32 cellular contexts compared by ENCODE assay signal in the genomic region with DNA sequence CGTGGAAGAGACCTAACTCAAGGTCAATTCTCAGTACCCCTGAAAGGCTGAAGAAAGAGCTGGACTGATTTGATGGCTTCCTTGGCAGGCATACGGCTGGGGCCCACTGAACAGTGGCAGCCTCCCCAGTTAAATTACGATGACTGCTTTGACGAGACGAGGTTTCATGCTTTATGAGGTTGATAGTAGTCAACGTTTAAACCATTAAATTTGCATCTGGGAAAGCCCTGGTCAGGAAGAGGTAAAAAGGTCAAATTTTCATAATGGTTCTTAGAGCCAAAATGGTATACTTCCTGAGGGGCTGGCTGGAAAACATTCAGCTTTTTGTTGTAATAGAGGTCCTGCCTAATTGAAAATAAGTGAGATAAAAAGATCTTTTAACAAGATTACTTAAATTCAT.
DNase-seq lines count a peak whose midpoint lies in the region; ATAC-seq and TF ChIP-seq lines count a peak whose summit lies in the region.
"Had no signal": no experiment of that assay in that cellular context is flagged by ENCODE, and none has a peak within 500 bp of the region (broad histone marks: within the 10 kb centered on the region; RNA-seq: fewer than 3 reads in every experiment).

No MANE protein-coding gene starts in this region.

- H3K36me3 Mint-ChIP-seq in neural crest cell (ENCODE audit: low read depth): no peaks in the 10 kb centered on the region
- H3K36me3 Mint-ChIP-seq: CD8-positive, alpha-beta memory T cell; WTC11 had no signal

- peak; percentile 42 for ATAC-seq in GM19467 (IDR thresholded peaks at IDR 0.05; ENCODE audit: unreplicated experiment)
- ATAC-seq in GM21360 (IDR thresholded peaks at IDR 0.05; ENCODE audit: unreplicated experiment): no peak
- ATAC-seq: left ventricle myocardium superior, upper lobe of right lung, WTC11 had no signal

- H3K27me3 Mint-ChIP-seq in neural crest cell (ENCODE audit: low read depth): no peaks in the 10 kb centered on the region
- H3K27me3 Mint-ChIP-seq: activated CD4-positive, alpha-beta T cell treated with anti-CD3 and anti-CD28 coated beads, Interleukin-2, amount 10 ng/mL, durations not matched to agents 24 days and 14 days had no signal

- peaks cover 5% of the 10 kb centered on the region for H3K9me3 Mint-ChIP-seq in neural crest cell
- H3K9me3 Mint-ChIP-seq: WTC11 had no signal

- TF ChIP-seq CTCF in GM12865 (IDR thresholded peaks at IDR 0.05; ENCODE audit: insufficient read depth, low read depth, low read length, missing control alignments): no peak
- no peak for TF ChIP-seq CTCF in neural crest cell (conservative IDR thresholded peaks at IDR 0.05)

- H3K4me1 Mint-ChIP-seq in neural crest cell: peaks cover 31% of the 10 kb centered on the region
- H3K4me1 Mint-ChIP-seq: WTC11 had no signal

- H3K4me3 ChIP-seq in GM12865 (ENCODE audit: low read depth, low read length): no peak overlapping the region
- H3K4me3 ChIP-seq: colonic mucosa, MG63, Peyer's patch, prostate gland, sigmoid colon, upper lobe of right lung had no signal

- H3K4me3 Mint-ChIP-seq in neural crest cell: no peak overlapping the region
- H3K4me3 Mint-ChIP-seq: activated CD4-positive, alpha-beta T cell treated with anti-CD3 and anti-CD28 coated beads, Interleukin-2, amount 10 ng/mL, durations not matched to agents 24 days and 14 days; CD8-positive, alpha-beta memory T cell; WTC11 had no signal

- DNase-seq in GM12865 (ENCODE audit: low read depth): peak; percentile 24
- DNase-seq in SK-MEL-5 (ENCODE audit: low read depth, low spot score): peak; percentile 2
- no peak for DNase-seq in neural crest cell (ENCODE audit: low read depth, low spot score)
- DNase-seq in HuH-7.5 (ENCODE audit: low spot score): no peak
- no peak for DNase-seq in effector CD8-positive, alpha-beta T cell (lab: John Stamatoyannopoulos, UW)
- no peak for DNase-seq in stimulated activated CD4-positive, alpha-beta T cell treated with anti-CD3 and anti-CD28 coated beads, Interleukin-2, amount 100 ng/mL, for 48 hours
- DNase-seq: activated CD4-positive, alpha-beta T cell treated with anti-CD3 and anti-CD28 coated beads, Interleukin-2, amount 10 ng/mL, durations not matched to agents 24 days and 14 days; activated gamma-delta T cell; activated T-cell treated with anti-CD3 and anti-CD28 coated beads, Interleukin-2, amount 50 U/mL, for 1 hour; BE2C; CD8-positive, alpha-beta memory T cell; colonic mucosa; effector memory CD4-positive, alpha-beta T cell; EL; glutamatergic neuron; KG1; left ventricle myocardium superior; mesendoderm; MG63; NCI-H1417; NCI-H2029 treated with DMSO at 0.1 percent for 48 hours; NCI-H524 treated with DMSO at 0.1 percent for 48 hours; occipital lobe; Peyer's patch; sigmoid colon; stimulated activated naive CD4-positive, alpha-beta T cell; T1000; upper lobe of right lung had no signal

- peak overlapping the region; percentile 61 for H3K27ac Mint-ChIP-seq in neural crest cell (ENCODE audit: unreplicated experiment)
- H3K27ac Mint-ChIP-seq: activated CD4-positive, alpha-beta T cell treated with anti-CD3 and anti-CD28 coated beads, Interleukin-2, amount 10 ng/mL, durations not matched to agents 24 days and 14 days; CD8-positive, alpha-beta memory T cell; WTC11 had no signal

- in situ Hi-C loops in SK-MEL-5 (cut with HindIII; ENCODE audit: low pct_unique_long_range_greater_than_20kb, low sequenced_read_pairs): no loop called here

Comparison
In these comparisons a context has a peak if more than half of its experiments do, and no peak if none do; other contexts are left out.
1. DNase-seq: peak in GM12865 (single experiment) and SK-MEL-5 (single experiment); none in neural crest cell (single experiment), HuH-7.5 (single experiment), effector CD8-positive, alpha-beta T cell (single experiment) and stimulated activated CD4-positive, alpha-beta T cell treated with anti-CD3 and anti-CD28 coated beads, Interleukin-2, amount 100 ng/mL, for 48 hours (0 of 2).